8 cellular contexts compared by ENCODE assay signal in genomic region chr5:68343421-68343826, GRCh38.
DNase-seq lines count a peak whose midpoint lies in the region; ATAC-seq and TF ChIP-seq lines count a peak whose summit lies in the region.

No MANE protein-coding gene starts in this region.

- H3K4me1 ChIP-seq in heart left ventricle, result peaks cover 0 to 33% (median 5%) of the 10 kb centered on the region in 12 donors

- TF ChIP-seq POLR2A in heart left ventricle (IDR thresholded peaks at IDR 0.05), result no peak

- POLR2A ChIA-PET in activated CD4-positive, alpha-beta memory T cell treated with anti-CD3 and anti-CD28 coated beads, Interleukin-2, amount 10 ng/mL, durations not matched to agents 7 days and 5 days (lab: Charles Lee), result interaction anchor here (1.0 to 1.8 kb wide), 3 partner anchors 35 to 127 kb away, joined by 3 to 4 read pairs (median 4); no protein-coding TSS in a partner anchor

- peak; percentile 71 for DNase-seq in NK-92 treated with Interleukin-12 subunit alpha and Interleukin-12 subunit beta, amount 100 ng/mL, for 24 hours (lab: John Stamatoyannopoulos, UW)
- DNase-seq in NK-92 (lab: John Stamatoyannopoulos, UW; ENCODE audit: unreplicated experiment), result no peak
- DNase-seq in activated CD4-positive, alpha-beta memory T cell treated with anti-CD3 and anti-CD28 coated beads, Interleukin-2, amount 10 ng/mL, durations not matched to agents 7 days and 5 days, result peak; percentile 41
- peak in 4 of 5 donors; percentile 36 to 87 (median 46) for DNase-seq in heart left ventricle
- DNase-seq in NCI-H82 treated with DMSO at 0.1 percent for 48 hours (lab: John Stamatoyannopoulos, UW; ENCODE audit: unreplicated experiment), result no peak
- DNase-seq in COR-L47 (lab: John Stamatoyannopoulos, UW), result no peak

- H3K4me3 Mint-ChIP-seq in activated CD4-positive, alpha-beta memory T cell treated with anti-CD3 and anti-CD28 coated beads, Interleukin-2, amount 10 ng/mL, durations not matched to agents 7 days and 5 days, result no peak overlapping the region
- H3K4me3 Mint-ChIP-seq in stimulated activated memory B cell treated with anti-CD40 and anti-IgM and Interleukin-4, amounts not matched to agents 10 μg/mL and 1 μg/mL and 100 μg/mL, for 72 hours, result no peak overlapping the region

- no peaks in the 10 kb centered on the region for H3K36me3 ChIP-seq in heart left ventricle

- intact Hi-C loops in heart left ventricle (cut with DNase I), result loop anchor here in 2 of 10 donors (5.0 to 10.0 kb wide), 3 partner anchors 51 to 114 kb away; no protein-coding TSS in a partner anchor

- peak overlapping the region; percentile 31 to 70 (median 58) for H3K27ac ChIP-seq in heart left ventricle

- no peaks in the 10 kb centered on the region for H3K9me3 Mint-ChIP-seq in activated CD4-positive, alpha-beta memory T cell treated with anti-CD3 and anti-CD28 coated beads, Interleukin-2, amount 10 ng/mL, durations not matched to agents 7 days and 5 days
- H3K9me3 Mint-ChIP-seq in stimulated activated memory B cell treated with anti-CD40 and anti-IgM and Interleukin-4, amounts not matched to agents 10 μg/mL and 1 μg/mL and 100 μg/mL, for 72 hours, result peaks cover 7% of the 10 kb centered on the region

- no peaks in the 10 kb centered on the region for H3K36me3 Mint-ChIP-seq in activated CD4-positive, alpha-beta memory T cell treated with anti-CD3 and anti-CD28 coated beads, Interleukin-2, amount 10 ng/mL, durations not matched to agents 7 days and 5 days (ENCODE audit: low read depth)
- H3K36me3 Mint-ChIP-seq in stimulated activated memory B cell treated with anti-CD40 and anti-IgM and Interleukin-4, amounts not matched to agents 10 μg/mL and 1 μg/mL and 100 μg/mL, for 72 hours, result no peaks in the 10 kb centered on the region

- ATAC-seq in HG02870 (IDR thresholded peaks at IDR 0.05; ENCODE audit: unreplicated experiment) (peak; percentile 74), heart left ventricle (peak; percentile 93 to 97 (median 96))
- ATAC-seq in stimulated activated memory B cell treated with anti-CD40 and anti-IgM and Interleukin-4, amounts not matched to agents 10 μg/mL and 1 μg/mL and 100 μg/mL, for 72 hours, result peak; percentile 12

- H3K4me3 ChIP-seq in heart left ventricle, result no peak overlapping the region

- no peaks in the 10 kb centered on the region for H3K9me3 ChIP-seq in heart left ventricle

- no peaks in the 10 kb centered on the region for H3K27me3 Mint-ChIP-seq in activated CD4-positive, alpha-beta memory T cell treated with anti-CD3 and anti-CD28 coated beads, Interleukin-2, amount 10 ng/mL, durations not matched to agents 7 days and 5 days
- H3K27me3 Mint-ChIP-seq in stimulated activated memory B cell treated with anti-CD40 and anti-IgM and Interleukin-4, amounts not matched to agents 10 μg/mL and 1 μg/mL and 100 μg/mL, for 72 hours, result peaks cover 8% of the 10 kb centered on the region

- WGBS in heart left ventricle, 4 donors, result 44 to 67% (median 52%) methylated on average over 5 of the region's 5 CpGs

- TF ChIP-seq CTCF in heart left ventricle (IDR thresholded peaks at IDR 0.05), result no peak

- H3K27ac Mint-ChIP-seq in activated CD4-positive, alpha-beta memory T cell treated with anti-CD3 and anti-CD28 coated beads, Interleukin-2, amount 10 ng/mL, durations not matched to agents 7 days and 5 days, result no peak overlapping the region
- H3K27ac Mint-ChIP-seq in stimulated activated memory B cell treated with anti-CD40 and anti-IgM and Interleukin-4, amounts not matched to agents 10 μg/mL and 1 μg/mL and 100 μg/mL, for 72 hours, result no peak overlapping the region

- CTCF ChIA-PET in activated CD4-positive, alpha-beta memory T cell treated with anti-CD3 and anti-CD28 coated beads, Interleukin-2, amount 10 ng/mL, durations not matched to agents 7 days and 5 days (lab: Charles Lee), result no interaction called here

- no peaks in the 10 kb centered on the region for H3K27me3 ChIP-seq in heart left ventricle

- peaks cover 43% of the 10 kb centered on the region for H3K4me1 Mint-ChIP-seq in activated CD4-positive, alpha-beta memory T cell treated with anti-CD3 and anti-CD28 coated beads, Interleukin-2, amount 10 ng/mL, durations not matched to agents 7 days and 5 days
- peaks cover 8% of the 10 kb centered on the region for H3K4me1 Mint-ChIP-seq in stimulated activated memory B cell treated with anti-CD40 and anti-IgM and Interleukin-4, amounts not matched to agents 10 μg/mL and 1 μg/mL and 100 μg/mL, for 72 hours

Comparison
In these comparisons a context has a peak if more than half of its experiments do, and no peak if none do; other contexts are left out.
1. DNase-seq: peak in NK-92 treated with Interleukin-12 subunit alpha and Interleukin-12 subunit beta, amount 100 ng/mL, for 24 hours (single experiment), activated CD4-positive, alpha-beta memory T cell treated with anti-CD3 and anti-CD28 coated beads, Interleukin-2, amount 10 ng/mL, durations not matched to agents 7 days and 5 days (single experiment) and heart left ventricle (4 of 5); none in NK-92 (single experiment), NCI-H82 treated with DMSO at 0.1 percent for 48 hours (single experiment) and COR-L47 (single experiment).
2. ATAC-seq: peak in every context shown above with its lines; median percentile 96 in heart left ventricle; 74 in HG02870; 12 in stimulated activated memory B cell treated with anti-CD40 and anti-IgM and Interleukin-4, amounts not matched to agents 10 μg/mL and 1 μg/mL and 100 μg/mL, for 72 hours.